18 cellular contexts compared by ENCODE assay signal in the genomic region with DNA sequence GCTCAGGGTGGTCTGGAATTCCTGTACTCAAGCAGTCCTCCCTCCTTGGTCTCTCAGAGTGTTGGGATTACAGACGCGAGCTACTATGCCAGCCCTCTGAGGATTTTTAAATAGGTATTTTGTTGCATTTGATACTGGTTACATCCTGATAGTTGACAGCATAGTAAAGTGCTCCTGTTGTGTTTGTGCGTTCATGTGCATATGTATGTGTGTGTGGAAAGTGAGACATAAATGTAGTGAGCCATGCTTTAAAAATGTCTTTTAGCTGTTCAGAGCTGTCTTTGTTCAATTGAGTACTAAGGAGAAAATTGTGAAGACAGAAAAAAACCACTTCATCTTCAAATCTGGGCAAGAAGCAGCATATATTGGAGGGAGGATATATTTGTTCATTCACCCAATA.
"Had no signal": no experiment of that assay in that cellular context is flagged by ENCODE, and none has a peak within 500 bp of the region (broad histone marks: within the 10 kb centered on the region; RNA-seq: fewer than 3 reads in every experiment).

No MANE protein-coding gene starts in this region.

- H3K4me3 Mint-ChIP-seq: activated T-cell treated with anti-CD3 and anti-CD28 coated beads, Interleukin-2, amount 50 U/mL, for 4 hours; stimulated activated naive B cell treated with anti-CD40 and anti-IgM and Interleukin-4, amounts not matched to agents 10 μg/mL and 1 μg/mL and 100 μg/mL, for 72 hours; T-cell; type B pancreatic cell had no signal

- H3K9me3 Mint-ChIP-seq: activated T-cell treated with anti-CD3 and anti-CD28 coated beads, Interleukin-2, amount 50 U/mL, for 4 hours; naive B cell; T-cell had no signal

- H3K9me3 ChIP-seq: breast epithelium, right lobe of liver, spleen had no signal

- H3K36me3 Mint-ChIP-seq: naive B cell, T-cell, type B pancreatic cell had no signal

- H3K4me3 ChIP-seq: breast epithelium, right lobe of liver, spleen had no signal

- DNase-seq: activated CD4-positive, alpha-beta T cell treated with anti-CD3 and anti-CD28 coated beads, Interleukin-2, amount 50 U/mL, for 1 hour; activated effector memory CD4-positive, alpha-beta T cell treated with anti-CD3 and anti-CD28 coated beads, Interleukin-2, amount 50 U/mL, for 16 hours; activated T-cell treated with anti-CD3 and anti-CD28 coated beads, Interleukin-2, amount 50 U/mL, for 4 hours; amniotic stem cell; dermis blood vessel endothelial cell; hippocampal formation; left cardiac atrium; naive B cell; nucleus accumbens; right lobe of liver; spleen; stimulated activated CD4-positive, alpha-beta T cell treated with anti-CD3 and anti-CD28 coated beads, Interleukin-1b, Interleukin-23, amount 100 ng/mL, for 48 hours; stimulated activated naive B cell treated with anti-CD40 and anti-IgM and Interleukin-4, amounts not matched to agents 10 μg/mL and 1 μg/mL and 100 μg/mL, for 72 hours; T-cell; T1000 had no signal

- H3K27ac Mint-ChIP-seq: activated naive CD4-positive, alpha-beta T cell treated with anti-CD3 and anti-CD28 coated beads, Interleukin-2, amount 50 U/mL, for 72 hours; stimulated activated naive B cell treated with anti-CD40 and anti-IgM and Interleukin-4, amounts not matched to agents 10 μg/mL and 1 μg/mL and 100 μg/mL, for 72 hours; type B pancreatic cell had no signal

- H3K36me3 ChIP-seq: breast epithelium, right lobe of liver, spleen had no signal

- H3K27ac ChIP-seq: breast epithelium, right lobe of liver, spleen had no signal

- ATAC-seq: activated naive CD4-positive, alpha-beta T cell treated with anti-CD3 and anti-CD28 coated beads, Interleukin-2, amount 50 U/mL, for 72 hours; activated T-cell treated with anti-CD3 and anti-CD28 coated beads, Interleukin-2, amount 50 U/mL, for 4 hours; left cardiac atrium; right lobe of liver; stimulated activated naive B cell treated with anti-CD40 and anti-IgM and Interleukin-4, amounts not matched to agents 10 μg/mL and 1 μg/mL and 100 μg/mL, for 72 hours; T-cell had no signal

- H3K27me3 ChIP-seq: breast epithelium, right lobe of liver, spleen had no signal

- H3K27me3 Mint-ChIP-seq: naive B cell; stimulated activated naive B cell treated with anti-CD40 and anti-IgM and Interleukin-4, amounts not matched to agents 10 μg/mL and 1 μg/mL and 100 μg/mL, for 72 hours; T-cell; type B pancreatic cell had no signal
